Comparison of ENCODE assay signal across 11 cellular contexts in genomic region chr5:124193371-124193789, GRCh38.
DNase-seq lines count a peak whose midpoint lies in the region; ATAC-seq lines count a peak whose summit lies in the region.
"Had no signal": no experiment of that assay in that cellular context is flagged by ENCODE, and none has a peak within 500 bp of the region (broad histone marks: within the 10 kb centered on the region; RNA-seq: fewer than 3 reads in every experiment).

No MANE protein-coding gene starts in this region.

- no peak overlapping the region for H3K4me3 Mint-ChIP-seq in stimulated activated naive CD8-positive, alpha-beta T cell treated with anti-CD3 and anti-CD28 coated beads, Interleukin-15, amount 100 ng/mL, for 72 hours
- H3K4me3 Mint-ChIP-seq: activated CD8-positive, alpha-beta T cell treated with anti-CD3 and anti-CD28 coated beads for 36 hours; activated naive CD8-positive, alpha-beta T cell; naive thymus-derived CD8-positive, alpha-beta T cell had no signal

- H3K4me1 ChIP-seq in GM23248 (ENCODE audit: insufficient read depth) = peaks cover 16% of the 10 kb centered on the region

- ATAC-seq in stimulated activated naive CD8-positive, alpha-beta T cell treated with anti-CD3 and anti-CD28 coated beads, Interleukin-15, amount 100 ng/mL, for 72 hours = no peak
- no peak for ATAC-seq in GM21529 (IDR thresholded peaks at IDR 0.05; ENCODE audit: unreplicated experiment)
- ATAC-seq: activated CD8-positive, alpha-beta T cell treated with anti-CD3 and anti-CD28 coated beads for 36 hours; naive thymus-derived CD8-positive, alpha-beta T cell had no signal

- H3F3A ChIP-seq in GM23248 (ENCODE audit: insufficient read depth) = 0 out of 2 replicates have a peak, but pooled peaks cover 4% of the 10 kb centered on the region

- peak; percentile 80 for DNase-seq in GM23248
- peak; percentile 90 for DNase-seq in SK-N-DZ (ENCODE audit: low spot score)
- peak; percentile 62 for DNase-seq in fibroblast of peridontal ligament (ENCODE audit: extremely low read depth)
- peak; percentile 75 for DNase-seq in skeletal muscle cell (ENCODE audit: low read depth)
- no peak for DNase-seq in stimulated activated naive CD8-positive, alpha-beta T cell treated with anti-CD3 and anti-CD28 coated beads, Interleukin-15, amount 100 ng/mL, for 72 hours
- DNase-seq in T-helper 2 cell = no peak
- DNase-seq: activated CD8-positive, alpha-beta T cell treated with anti-CD3 and anti-CD28 coated beads for 36 hours; DMS79; naive thymus-derived CD8-positive, alpha-beta T cell had no signal

- H3K9me2 ChIP-seq in GM23248 (ENCODE audit: insufficient read depth) = no peaks in the 10 kb centered on the region

- 0 out of 2 replicates have a peak overlapping the region, but pooled peaks have one; percentile 3 for H3K27ac ChIP-seq in GM23248

- no peak overlapping the region for H3K27ac Mint-ChIP-seq in stimulated activated naive CD8-positive, alpha-beta T cell treated with anti-CD3 and anti-CD28 coated beads, Interleukin-15, amount 100 ng/mL, for 72 hours
- H3K27ac Mint-ChIP-seq: activated CD8-positive, alpha-beta T cell treated with anti-CD3 and anti-CD28 coated beads for 36 hours; activated naive CD8-positive, alpha-beta T cell; naive thymus-derived CD8-positive, alpha-beta T cell had no signal

- peak overlapping the region; percentile 6; the same call in 1 of the 2 replicates for H3K4me3 ChIP-seq in GM23248
- no peak overlapping the region for H3K4me3 ChIP-seq in skeletal muscle cell (ENCODE audit: low read depth, low read length)

- H3K36me3 ChIP-seq in GM23248 (ENCODE audit: low read depth) = no peaks in the 10 kb centered on the region

- H3K9me3 Mint-ChIP-seq in stimulated activated naive CD8-positive, alpha-beta T cell treated with anti-CD3 and anti-CD28 coated beads, Interleukin-15, amount 100 ng/mL, for 72 hours = no peaks in the 10 kb centered on the region
- H3K9me3 Mint-ChIP-seq: activated CD8-positive, alpha-beta T cell treated with anti-CD3 and anti-CD28 coated beads for 36 hours had no signal

- no peaks in the 10 kb centered on the region for H3K4me1 Mint-ChIP-seq in stimulated activated naive CD8-positive, alpha-beta T cell treated with anti-CD3 and anti-CD28 coated beads, Interleukin-15, amount 100 ng/mL, for 72 hours
- H3K4me1 Mint-ChIP-seq: naive thymus-derived CD8-positive, alpha-beta T cell had no signal

- no peak overlapping the region for H2AFZ ChIP-seq in GM23248

- 2 to 3% methylated on average over 4 of the region's 4 CpGs for WGBS in GM23248 (ENCODE audit: low coverage in 1 of 2, low lambda C conversion rate in 2 of 2, missing lambda C conversion rate in 2 of 2), 2 experiments

- H3K27me3 Mint-ChIP-seq in stimulated activated naive CD8-positive, alpha-beta T cell treated with anti-CD3 and anti-CD28 coated beads, Interleukin-15, amount 100 ng/mL, for 72 hours = no peaks in the 10 kb centered on the region
- H3K27me3 Mint-ChIP-seq: activated CD8-positive, alpha-beta T cell treated with anti-CD3 and anti-CD28 coated beads for 36 hours; activated naive CD8-positive, alpha-beta T cell; naive thymus-derived CD8-positive, alpha-beta T cell had no signal

- H3K79me2 ChIP-seq in GM23248 (ENCODE audit: insufficient read depth) = no peaks in the 10 kb centered on the region

- H3K4me2 ChIP-seq in GM23248 (ENCODE audit: unreplicated experiment) = peak overlapping the region; percentile 40

- H3K9ac ChIP-seq in GM23248 = no peak overlapping the region

- H3K27me3 ChIP-seq in GM23248 (replicated peaks; ENCODE audit: insufficient read depth) = no peaks in the 10 kb centered on the region

- no peaks in the 10 kb centered on the region for H4K20me1 ChIP-seq in GM23248 (ENCODE audit: insufficient read depth)

- no peaks in the 10 kb centered on the region for H3K9me3 ChIP-seq in GM23248 (ENCODE audit: low read depth)

- in situ Hi-C loops in GM23248 (cut with MboI) = no loop called here

Comparison
In these comparisons a context has a peak if more than half of its experiments do, and no peak if none do; other contexts are left out.
1. DNase-seq: peak in GM23248 (single experiment), SK-N-DZ (single experiment), fibroblast of peridontal ligament (single experiment) and skeletal muscle cell (single experiment); none in stimulated activated naive CD8-positive, alpha-beta T cell treated with anti-CD3 and anti-CD28 coated beads, Interleukin-15, amount 100 ng/mL, for 72 hours (0 of 2) and T-helper 2 cell (0 of 5).